In genomic region chr3:14138878-14139659, GRCh38 we compare ENCODE assay signal across 19 cellular contexts. TPM values are rescaled to one million over a fixed set of nuclear protein-coding genes. Genes with fewer than 3 reads are reported as not detected.
DNase-seq lines count a peak whose midpoint lies in the region; ATAC-seq and TF ChIP-seq lines count a peak whose summit lies in the region.
"Had no signal": no experiment of that assay in that cellular context is flagged by ENCODE, and none has a peak within 500 bp of the region (broad histone marks: within the 10 kb centered on the region; RNA-seq: fewer than 3 reads in every experiment).

No MANE protein-coding gene starts in this region.

- no peak for DNase-seq in activated T-cell treated with anti-CD3 and anti-CD28 coated beads, Interleukin-2, amount 50 U/mL, for 24 hours
- no peak for DNase-seq in activated T-cell treated with anti-CD3 and anti-CD28 coated beads, Interleukin-2, amount 50 U/mL, for 4 hours
- no peak for DNase-seq in T-cell
- DNase-seq in gastrocnemius medialis = no peak
- no peak for DNase-seq in NCI-H1930 (lab: John Stamatoyannopoulos, UW)
- DNase-seq in germinal center (ENCODE audit: low spot score) = no peak
- no peak for DNase-seq in SKM-1 (lab: John Stamatoyannopoulos, UW; ENCODE audit: unreplicated experiment)
- DNase-seq: activated CD4-positive, alpha-beta memory T cell treated with anti-CD3 and anti-CD28 coated beads for 36 hours; activated T-cell treated with anti-CD3 and anti-CD28 coated beads, Interleukin-2, amount 50 U/mL, for 1 hour; DMS153; endodermal cell; GDM1; NCI-H1092 treated with DMSO at 0.1 percent for 48 hours; NCI-H2081; NCI-H446 treated with DMSO at 0.1 percent for 48 hours; SW 1271 had no signal

- H3K27ac ChIP-seq in gastroesophageal sphincter (peak overlapping the region in 3 of 4 donors; percentile 4 to 93 (median 86)), gastrocnemius medialis (peak overlapping the region in 3 of 4 donors; percentile 13 to 97 (median 90))
- H3K27ac ChIP-seq: prostate gland had no signal

- no peaks in the 10 kb centered on the region for H3K9me3 Mint-ChIP-seq in activated T-cell treated with anti-CD3 and anti-CD28 coated beads, Interleukin-2, amount 50 U/mL, for 24 hours
- H3K9me3 Mint-ChIP-seq in activated T-cell treated with anti-CD3 and anti-CD28 coated beads, Interleukin-2, amount 50 U/mL, for 4 hours = no peaks in the 10 kb centered on the region
- H3K9me3 Mint-ChIP-seq in T-cell = no peaks in the 10 kb centered on the region
- H3K9me3 Mint-ChIP-seq: activated CD4-positive, alpha-beta memory T cell treated with anti-CD3 and anti-CD28 coated beads for 36 hours; endodermal cell had no signal

- H3K36me3 ChIP-seq in gastroesophageal sphincter (peaks cover 0 to 83% of the 10 kb centered on the region in 2 donors), gastrocnemius medialis (peaks cover 0 to 76% of the 10 kb centered on the region in 2 donors)

- TF ChIP-seq POLR2A in gastroesophageal sphincter (IDR thresholded peaks at IDR 0.05) (no peak), gastrocnemius medialis (IDR thresholded peaks at IDR 0.05) (no peak)

- H3K4me1 ChIP-seq in gastroesophageal sphincter (peaks cover 1 to 51% (median 17%) of the 10 kb centered on the region in 3 donors), gastrocnemius medialis (peaks cover 26 to 47% of the 10 kb centered on the region in 2 donors)
- H3K4me1 ChIP-seq: prostate gland had no signal

- no peak overlapping the region for H3K4me3 Mint-ChIP-seq in activated T-cell treated with anti-CD3 and anti-CD28 coated beads, Interleukin-2, amount 50 U/mL, for 24 hours
- no peak overlapping the region for H3K4me3 Mint-ChIP-seq in activated T-cell treated with anti-CD3 and anti-CD28 coated beads, Interleukin-2, amount 50 U/mL, for 4 hours
- no peak overlapping the region for H3K4me3 Mint-ChIP-seq in T-cell
- H3K4me3 Mint-ChIP-seq: activated CD4-positive, alpha-beta memory T cell treated with anti-CD3 and anti-CD28 coated beads for 36 hours; endodermal cell had no signal

- TF ChIP-seq CTCF in gastroesophageal sphincter (IDR thresholded peaks at IDR 0.05) (no peak), gastrocnemius medialis (IDR thresholded peaks at IDR 0.05 in 4 of 5, conservative IDR thresholded peaks at IDR 0.05 in 1 of 5) (no peak)

- CTCF ChIA-PET in T-cell (lab: Charles Lee) = no interaction called here

- intact Hi-C loops in gastrocnemius medialis (cut with DNase I; ENCODE audit: low total_unique reads) = no loop called here

- H3K4me3 ChIP-seq in gastroesophageal sphincter (no peak overlapping the region), gastrocnemius medialis (no peak overlapping the region)
- H3K4me3 ChIP-seq: BLaER1 treated with 17β-estradiol and CSF1 and Interleukin-3, amounts not matched to agents 10 nM and 100 nM; prostate gland had no signal

- ATAC-seq in activated T-cell treated with anti-CD3 and anti-CD28 coated beads, Interleukin-2, amount 50 U/mL, for 4 hours = no peak
- ATAC-seq in T-cell (replicated peaks in 1 of 4) (no peak), gastroesophageal sphincter (no peak), gastrocnemius medialis (no peak)

- TF ChIP-seq EP300 in gastroesophageal sphincter (IDR thresholded peaks at IDR 0.05) = no peak

- H3K27me3 ChIP-seq in gastroesophageal sphincter (no peaks in the 10 kb centered on the region), gastrocnemius medialis (no peaks in the 10 kb centered on the region)
- H3K27me3 ChIP-seq: BLaER1 treated with 17β-estradiol and CSF1 and Interleukin-3, amounts not matched to agents 10 nM and 100 nM had no signal

- H3K9me3 ChIP-seq in gastroesophageal sphincter (no peaks in the 10 kb centered on the region), gastrocnemius medialis (no peaks in the 10 kb centered on the region)
- H3K9me3 ChIP-seq: BLaER1 treated with 17β-estradiol and CSF1 and Interleukin-3, amounts not matched to agents 10 nM and 100 nM; prostate gland had no signal

- in situ Hi-C loops in gastrocnemius medialis (cut with MboI; ENCODE audit: low sequenced_read_pairs in 4 of 4) = loop anchor here in 1 of 4 donors (25.0 kb wide), 1 partner anchor 923 kb away; the partner anchor contains the start of gene MRPS25

- 80 to 84% methylated on average over 1 to 3 of the region's 14 CpGs for WGBS in gastroesophageal sphincter (ENCODE audit: low coverage in 1 of 2), 2 donors

- peak overlapping the region; percentile 59 for H3K27ac Mint-ChIP-seq in activated T-cell treated with anti-CD3 and anti-CD28 coated beads, Interleukin-2, amount 50 U/mL, for 24 hours
- peak overlapping the region; percentile 48 to 76 for H3K27ac Mint-ChIP-seq in T-cell
- H3K27ac Mint-ChIP-seq: endodermal cell had no signal

- peaks cover 42% of the 10 kb centered on the region for H3K4me1 Mint-ChIP-seq in activated T-cell treated with anti-CD3 and anti-CD28 coated beads, Interleukin-2, amount 50 U/mL, for 24 hours (ENCODE audit: low read depth)
- peaks cover 43% of the 10 kb centered on the region for H3K4me1 Mint-ChIP-seq in activated T-cell treated with anti-CD3 and anti-CD28 coated beads, Interleukin-2, amount 50 U/mL, for 4 hours (ENCODE audit: low read depth)
- H3K4me1 Mint-ChIP-seq in T-cell = peaks cover 26 to 45% (median 42%) of the 10 kb centered on the region in 3 donors

- POLR2A ChIA-PET in T-cell (lab: Charles Lee) = no interaction called here

- H3K36me3 Mint-ChIP-seq in activated T-cell treated with anti-CD3 and anti-CD28 coated beads, Interleukin-2, amount 50 U/mL, for 24 hours (ENCODE audit: low read depth) = peaks cover 95% of the 10 kb centered on the region
- H3K36me3 Mint-ChIP-seq in activated T-cell treated with anti-CD3 and anti-CD28 coated beads, Interleukin-2, amount 50 U/mL, for 4 hours (ENCODE audit: insufficient read depth) = peaks cover 35% of the 10 kb centered on the region
- peaks cover 42% of the 10 kb centered on the region for H3K36me3 Mint-ChIP-seq in T-cell

- H3K27me3 Mint-ChIP-seq in activated T-cell treated with anti-CD3 and anti-CD28 coated beads, Interleukin-2, amount 50 U/mL, for 24 hours = no peaks in the 10 kb centered on the region
- H3K27me3 Mint-ChIP-seq in activated T-cell treated with anti-CD3 and anti-CD28 coated beads, Interleukin-2, amount 50 U/mL, for 4 hours (ENCODE audit: low read depth) = no peaks in the 10 kb centered on the region
- H3K27me3 Mint-ChIP-seq in T-cell = no peaks in the 10 kb centered on the region
- H3K27me3 Mint-ChIP-seq: activated CD4-positive, alpha-beta memory T cell treated with anti-CD3 and anti-CD28 coated beads for 36 hours had no signal

RNA-seq across cellular contexts. Expression of gene TMEM43, which starts 14.2 kb away (rescaled TPM):
- total RNA-seq in activated T-cell treated with anti-CD3 and anti-CD28 coated beads, Interleukin-2, amount 50 U/mL, for 4 hours = 10 to 100 TPM; 40.3 to 48.4 (median 45.1) TPM
- total RNA-seq in T-cell = 10 to 100 TPM; 36.9 to 76.3 (median 63.6) TPM
- 100 to 1,000 TPM; 115 to 227 (median 183) TPM for total RNA-seq in gastroesophageal sphincter
- total RNA-seq in gastrocnemius medialis = 100 to 1,000 TPM in 1 of 4 donors, 10 to 100 TPM in 3; 68.2 to 128 (median 78.6) TPM

RNA-seq across cellular contexts. Expression of gene CHCHD4, which starts 14.4 kb away (rescaled TPM):
- total RNA-seq in activated T-cell treated with anti-CD3 and anti-CD28 coated beads, Interleukin-2, amount 50 U/mL, for 4 hours = 10 to 100 TPM; 18.6 to 25.4 (median 24.2) TPM
- total RNA-seq in T-cell (1 to 10 TPM; 2.7 to 8.4 (median 8.3) TPM), gastroesophageal sphincter (10 to 100 TPM; 14.5 to 32.9 (median 25.7) TPM), gastrocnemius medialis (10 to 100 TPM; 16.2 to 49.4 (median 22.8) TPM)

RNA-seq across cellular contexts. Expression of gene XPC, which starts 39.3 kb away (rescaled TPM):
- 10 to 100 TPM; 20.6 to 25.9 (median 23.5) TPM for total RNA-seq in activated T-cell treated with anti-CD3 and anti-CD28 coated beads, Interleukin-2, amount 50 U/mL, for 4 hours
- total RNA-seq in T-cell = 10 to 100 TPM; 67.8 to 90.7 (median 76.9) TPM
- total RNA-seq in gastroesophageal sphincter = 10 to 100 TPM; 27.6 to 73.0 (median 34.4) TPM
- 10 to 100 TPM; 22.0 to 30.6 (median 27.0) TPM for total RNA-seq in gastrocnemius medialis

RNA-seq across cellular contexts. Expression of gene LSM3, which starts 39.5 kb away (rescaled TPM):
- 10 to 100 TPM; 19.8 to 21.9 (median 20.9) TPM for total RNA-seq in activated T-cell treated with anti-CD3 and anti-CD28 coated beads, Interleukin-2, amount 50 U/mL, for 4 hours
- total RNA-seq in T-cell (1 to 10 TPM; 6.7 to 8.4 (median 7.3) TPM), gastroesophageal sphincter (10 to 100 TPM in 3 of 4 donors, 1 to 10 TPM in 1; 7.9 to 15.6 (median 12.7) TPM), gastrocnemius medialis (10 to 100 TPM; 11.6 to 16.8 (median 14.2) TPM)
